Comparison of ENCODE assay signal across 25 cellular contexts in genomic region chr11:31720666-31721199, GRCh38.
"Had no signal": no experiment of that assay in that cellular context is flagged by ENCODE, and none has a peak within 500 bp of the region (broad histone marks: within the 10 kb centered on the region; RNA-seq: fewer than 3 reads in every experiment).

No MANE protein-coding gene starts in this region.

- H3K9ac ChIP-seq: parathyroid adenoma had no signal

- H3K79me2 ChIP-seq: parathyroid adenoma had no signal

- H3K27me3 Mint-ChIP-seq: activated CD4-positive, alpha-beta memory T cell treated with anti-CD3 and anti-CD28 coated beads, Interleukin-2, amount 10 ng/mL, durations not matched to agents 7 days and 5 days; activated CD4-positive, alpha-beta T cell treated with anti-CD3 and anti-CD28 coated beads, Interleukin-2, amount 10 ng/mL, durations not matched to agents 24 days and 14 days; activated naive CD8-positive, alpha-beta T cell treated with anti-CD3 and anti-CD28 coated beads, Interleukin-2, amount 10 ng/mL, durations not matched to agents 7 days and 5 days; dendritic cell treated with granulocyte-macrophage colony-stimulating factor and Interleukin-4, amounts not matched to agents 40 ng/mL and 50 ng/mL, for 4 days; stimulated activated naive B cell treated with anti-CD40 and anti-IgM and Interleukin-4, amounts not matched to agents 10 μg/mL and 1 μg/mL and 100 μg/mL, for 72 hours had no signal

- H2AFZ ChIP-seq: parathyroid adenoma had no signal

- FAIRE-seq: endometrium had no signal

- H3K9me3 Mint-ChIP-seq: activated CD4-positive, alpha-beta memory T cell treated with anti-CD3 and anti-CD28 coated beads, Interleukin-2, amount 10 ng/mL, durations not matched to agents 7 days and 5 days; activated CD4-positive, alpha-beta T cell treated with anti-CD3 and anti-CD28 coated beads, Interleukin-2, amount 10 ng/mL, durations not matched to agents 24 days and 14 days; activated naive CD4-positive, alpha-beta T cell treated with anti-CD3 and anti-CD28 coated beads for 36 hours; activated naive CD8-positive, alpha-beta T cell treated with anti-CD3 and anti-CD28 coated beads, Interleukin-2, amount 10 ng/mL, durations not matched to agents 7 days and 5 days; activated T-cell treated with anti-CD3 and anti-CD28 coated beads, Interleukin-2, amount 50 U/mL, for 72 hours; dendritic cell treated with granulocyte-macrophage colony-stimulating factor and Interleukin-4, amounts not matched to agents 40 ng/mL and 50 ng/mL, for 4 days; nephron; stimulated activated naive B cell treated with anti-CD40 and anti-IgM and Interleukin-4, amounts not matched to agents 10 μg/mL and 1 μg/mL and 100 μg/mL, for 72 hours had no signal

- H3K4me1 ChIP-seq: gastrocnemius medialis, parathyroid adenoma, right lobe of liver, testis, uterus had no signal

- H3K9me3 ChIP-seq: gastrocnemius medialis, neutrophil, right lobe of liver, testis, uterus had no signal

- H3K4me3 ChIP-seq: gastrocnemius medialis, right lobe of liver, skin epidermis, testis, uterus had no signal

- H3K27ac Mint-ChIP-seq: activated CD4-positive, alpha-beta memory T cell treated with anti-CD3 and anti-CD28 coated beads, Interleukin-2, amount 10 ng/mL, durations not matched to agents 7 days and 5 days; activated CD4-positive, alpha-beta T cell treated with anti-CD3 and anti-CD28 coated beads, Interleukin-2, amount 10 ng/mL, durations not matched to agents 24 days and 14 days; activated naive CD4-positive, alpha-beta T cell treated with anti-CD3 and anti-CD28 coated beads for 36 hours; activated naive CD8-positive, alpha-beta T cell treated with anti-CD3 and anti-CD28 coated beads, Interleukin-2, amount 10 ng/mL, durations not matched to agents 7 days and 5 days; activated T-cell treated with anti-CD3 and anti-CD28 coated beads, Interleukin-2, amount 50 U/mL, for 72 hours; dendritic cell treated with granulocyte-macrophage colony-stimulating factor and Interleukin-4, amounts not matched to agents 40 ng/mL and 50 ng/mL, for 4 days; nephron; stimulated activated naive B cell treated with anti-CD40 and anti-IgM and Interleukin-4, amounts not matched to agents 10 μg/mL and 1 μg/mL and 100 μg/mL, for 72 hours had no signal

- H3K27me3 ChIP-seq: gastrocnemius medialis, neutrophil, right lobe of liver, testis, uterus had no signal

- H3K36me3 ChIP-seq: gastrocnemius medialis, neutrophil, right lobe of liver, uterus had no signal

- H3K27ac ChIP-seq: gastrocnemius medialis, neutrophil, parathyroid adenoma, right lobe of liver, skin epidermis, testis, uterus had no signal

- DNase-seq: activated CD4-positive, alpha-beta memory T cell treated with anti-CD3 and anti-CD28 coated beads, Interleukin-2, amount 10 ng/mL, durations not matched to agents 7 days and 5 days; activated CD4-positive, alpha-beta T cell treated with anti-CD3 and anti-CD28 coated beads, Interleukin-2, amount 10 ng/mL, durations not matched to agents 24 days and 14 days; activated effector memory CD4-positive, alpha-beta T cell treated with Interleukin-2 at 50 U/mL for 16 hours; activated naive CD4-positive, alpha-beta T cell treated with anti-CD3 and anti-CD28 coated beads for 36 hours; activated naive CD8-positive, alpha-beta T cell treated with anti-CD3 and anti-CD28 coated beads, Interleukin-2, amount 10 ng/mL, durations not matched to agents 7 days and 5 days; activated T-cell treated with anti-CD3 and anti-CD28 coated beads, Interleukin-2, amount 50 U/mL, for 72 hours; amniotic stem cell; effector CD4-positive, alpha-beta T cell; gastrocnemius medialis; head of caudate nucleus; left ventricle myocardium superior; mammary epithelial cell; right lobe of liver; stimulated activated CD4-positive, alpha-beta T cell treated with anti-CD3 and anti-CD28 coated beads, Interleukin-2, amount 100 ng/mL, for 24 hours; stimulated activated naive B cell treated with anti-CD40 and anti-IgM and Interleukin-4, amounts not matched to agents 10 μg/mL and 1 μg/mL and 100 μg/mL, for 72 hours; T-helper 2 cell; testis; trophoblast cell; uterus had no signal

- H3K4me1 Mint-ChIP-seq: nephron; stimulated activated naive B cell treated with anti-CD40 and anti-IgM and Interleukin-4, amounts not matched to agents 10 μg/mL and 1 μg/mL and 100 μg/mL, for 72 hours had no signal

- H3K4me3 Mint-ChIP-seq: activated CD4-positive, alpha-beta memory T cell treated with anti-CD3 and anti-CD28 coated beads, Interleukin-2, amount 10 ng/mL, durations not matched to agents 7 days and 5 days; activated CD4-positive, alpha-beta T cell treated with anti-CD3 and anti-CD28 coated beads, Interleukin-2, amount 10 ng/mL, durations not matched to agents 24 days and 14 days; activated naive CD4-positive, alpha-beta T cell treated with anti-CD3 and anti-CD28 coated beads for 36 hours; activated naive CD8-positive, alpha-beta T cell treated with anti-CD3 and anti-CD28 coated beads, Interleukin-2, amount 10 ng/mL, durations not matched to agents 7 days and 5 days; activated T-cell treated with anti-CD3 and anti-CD28 coated beads, Interleukin-2, amount 50 U/mL, for 72 hours; dendritic cell treated with granulocyte-macrophage colony-stimulating factor and Interleukin-4, amounts not matched to agents 40 ng/mL and 50 ng/mL, for 4 days; nephron; stimulated activated naive B cell treated with anti-CD40 and anti-IgM and Interleukin-4, amounts not matched to agents 10 μg/mL and 1 μg/mL and 100 μg/mL, for 72 hours had no signal
